Comparison of ENCODE assay signal across 21 cellular contexts in genomic region chr11:75548571-75549272, GRCh38.
"Had no signal": no experiment of that assay in that cellular context is flagged by ENCODE, and none has a peak within 500 bp of the region (broad histone marks: within the 10 kb centered on the region; RNA-seq: fewer than 3 reads in every experiment).

No MANE protein-coding gene starts in this region.

- H3K4me3 Mint-ChIP-seq: central memory CD8-positive, alpha-beta T cell; natural killer cell treated with Interleukin-12 subunit alpha and Interleukin-12 subunit beta and Interleukin-15 and Interleukin-18, amount 100 ng/mL, for 72 hours had no signal

- H3K27ac ChIP-seq: esophagus squamous epithelium, left ventricle myocardium inferior, neutrophil, ovary, right atrium auricular region, testis had no signal

- FAIRE-seq: kidney, small intestine had no signal

- H3K36me3 Mint-ChIP-seq: natural killer cell treated with Interleukin-12 subunit alpha and Interleukin-12 subunit beta and Interleukin-15 and Interleukin-18, amount 100 ng/mL, for 72 hours had no signal

- DNase-seq: cortex of kidney; dorsolateral prefrontal cortex; effector CD8-positive, alpha-beta T cell; esophagus squamous epithelium; foreskin fibroblast; kidney; left cardiac atrium; left ventricle myocardium inferior; mesenchymal stem cell; midbrain; small intestine; stimulated activated CD4-positive, alpha-beta T cell treated with anti-CD3 and anti-CD28 coated beads, Interleukin-2, amount 100 ng/mL, for 48 hours; stimulated activated naive CD4-positive, alpha-beta T cell treated with Interleukin-2 at 50 U/mL for 16 hours; testis had no signal

- H3K9me3 Mint-ChIP-seq: central memory CD8-positive, alpha-beta T cell; natural killer cell treated with Interleukin-12 subunit alpha and Interleukin-12 subunit beta and Interleukin-15 and Interleukin-18, amount 100 ng/mL, for 72 hours had no signal

- H3K36me3 ChIP-seq: esophagus squamous epithelium, left ventricle myocardium inferior, neutrophil, ovary, right atrium auricular region, tibial nerve had no signal

- H3K9me3 ChIP-seq: esophagus squamous epithelium, left ventricle myocardium inferior, neutrophil, ovary, right atrium auricular region, testis, tibial nerve had no signal

- H3K4me3 ChIP-seq: dorsolateral prefrontal cortex, esophagus squamous epithelium, left ventricle myocardium inferior, lung, ovary, right atrium auricular region, testis, tibial nerve had no signal

- H3K27me3 ChIP-seq: dorsolateral prefrontal cortex, neutrophil, ovary, right atrium auricular region, testis, tibial nerve had no signal

- H3K4me1 Mint-ChIP-seq: central memory CD8-positive, alpha-beta T cell had no signal
